Comparison of ENCODE assay signal across 17 cellular contexts in genomic region chr13:112059457-112060317, GRCh38. TPM values are rescaled to one million over a fixed set of nuclear protein-coding genes. Genes with fewer than 3 reads are reported as not detected.
DNase-seq lines count a peak whose midpoint lies in the region; ATAC-seq and TF ChIP-seq lines count a peak whose summit lies in the region.
"Had no signal": no experiment of that assay in that cellular context is flagged by ENCODE, and none has a peak within 500 bp of the region (broad histone marks: within the 10 kb centered on the region; RNA-seq: fewer than 3 reads in every experiment).

No MANE protein-coding gene starts in this region.

- H3K27me3 ChIP-seq in GM23338 (ENCODE audit: insufficient read depth) (peaks cover 100% of the 10 kb centered on the region), neural progenitor cell (peaks cover 100% of the 10 kb centered on the region), mesenchymal stem cell (ENCODE audit: control insufficient read depth in 1 of 2, insufficient read depth in 1 of 2, low read length in 2 of 2) (peaks cover 94 to 97% of the 10 kb centered on the region in 2 experiments)

- no peak overlapping the region for H3K18ac ChIP-seq in mesenchymal stem cell (ENCODE audit: low read depth in 1 of 2, low read length in 2 of 2)

- H3K9me3 ChIP-seq in neural progenitor cell (ENCODE audit: low read depth): no peaks in the 10 kb centered on the region
- H3K9me3 ChIP-seq in mesenchymal stem cell (ENCODE audit: control insufficient read depth, low read length): peaks cover 3% of the 10 kb centered on the region
- H3K9me3 ChIP-seq: Caco-2 had no signal

- H3K4me1 Mint-ChIP-seq in GM23338: peaks cover 56% of the 10 kb centered on the region
- no peaks in the 10 kb centered on the region for H3K4me1 Mint-ChIP-seq in activated T-helper 2 cell treated with anti-CD3 and anti-CD28 coated beads, Interferon-gamma antibody, Interleukin-2, Interleukin-4, amounts not matched to agents 10 μg/mL and 5 μg/mL and 100 μg/mL, durations not matched to agents 14 hours and 24 hours and 36 hours (ENCODE audit: low read depth)
- peaks cover 61% of the 10 kb centered on the region for H3K4me1 Mint-ChIP-seq in neural progenitor cell

- peaks cover 66% of the 10 kb centered on the region for H3K4me1 ChIP-seq in GM23338 (ENCODE audit: insufficient read depth)
- peaks cover 58% of the 10 kb centered on the region for H3K4me1 ChIP-seq in neural progenitor cell
- peaks cover 14% of the 10 kb centered on the region for H3K4me1 ChIP-seq in mesenchymal stem cell (ENCODE audit: control insufficient read depth, insufficient read depth, low read depth, low read length)
- H3K4me1 ChIP-seq: Caco-2 had no signal

- peak overlapping the region; percentile 2; the same call in 1 of the 3 replicates for H3K4me3 Mint-ChIP-seq in GM23338
- no peak overlapping the region for H3K4me3 Mint-ChIP-seq in activated T-helper 2 cell treated with anti-CD3 and anti-CD28 coated beads, Interferon-gamma antibody, Interleukin-2, Interleukin-4, amounts not matched to agents 10 μg/mL and 5 μg/mL and 100 μg/mL, durations not matched to agents 14 hours and 24 hours and 36 hours (ENCODE audit: low read depth)
- H3K4me3 Mint-ChIP-seq in neural progenitor cell: peak overlapping the region; percentile 19
- H3K4me3 Mint-ChIP-seq: HFFc6 had no signal

- no peak for TF ChIP-seq CTCF in GM23338 (conservative IDR thresholded peaks at IDR 0.05; ENCODE audit: low read depth in 2 of 2)
- no peak for TF ChIP-seq CTCF in neural progenitor cell (IDR thresholded peaks at IDR 0.05)

- 13% methylated on average over 14 of the region's 16 CpGs for WGBS in mesenchymal stem cell

- H3K9me2 ChIP-seq in GM23338 (ENCODE audit: insufficient read depth): no peaks in the 10 kb centered on the region

- no peak overlapping the region for H2BK5ac ChIP-seq in mesenchymal stem cell (ENCODE audit: low read depth, low read length, poor library complexity, severe bottlenecking)

- ATAC-seq in GM23338: no peak

- no peak overlapping the region for H2BK12ac ChIP-seq in mesenchymal stem cell (ENCODE audit: low read length in 2 of 2)

- H3K9ac ChIP-seq in neural progenitor cell (no peak overlapping the region), mesenchymal stem cell (ENCODE audit: low read length) (no peak overlapping the region)

- H2AK5ac ChIP-seq in mesenchymal stem cell (ENCODE audit: low read length, severe bottlenecking): no peak overlapping the region

- no peak overlapping the region for H2AFZ ChIP-seq in GM23338
- no peak overlapping the region for H2AFZ ChIP-seq in neural progenitor cell (replicated peaks)
- H2AFZ ChIP-seq in mesenchymal stem cell (ENCODE audit: low read depth, low read length): no peak overlapping the region

- H2BK15ac ChIP-seq in mesenchymal stem cell (ENCODE audit: low read depth, poor library complexity, severe bottlenecking): no peak overlapping the region

- H4K20me1 ChIP-seq in GM23338 (replicated peaks; ENCODE audit: insufficient read depth) (peaks cover 26% of the 10 kb centered on the region), neural progenitor cell (ENCODE audit: low read depth) (peaks cover 77% of the 10 kb centered on the region)

- no peak overlapping the region for H3K4me3 ChIP-seq in GM23338
- H3K4me3 ChIP-seq in neural progenitor cell: no peak overlapping the region
- no peak overlapping the region for H3K4me3 ChIP-seq in mesenchymal stem cell (ENCODE audit: insufficient read depth in 1 of 2, low read depth in 1 of 2, low read length in 2 of 2)

- no peaks in the 10 kb centered on the region for H3K79me1 ChIP-seq in mesenchymal stem cell (replicated peaks; ENCODE audit: low read length, poor library complexity, severe bottlenecking)

- no peak overlapping the region for H2BK120ac ChIP-seq in mesenchymal stem cell (ENCODE audit: low read depth, low read length)

- H3K27ac Mint-ChIP-seq in GM23338: no peak overlapping the region
- peak overlapping the region; percentile 4 for H3K27ac Mint-ChIP-seq in activated T-helper 2 cell treated with anti-CD3 and anti-CD28 coated beads, Interferon-gamma antibody, Interleukin-2, Interleukin-4, amounts not matched to agents 10 μg/mL and 5 μg/mL and 100 μg/mL, durations not matched to agents 14 hours and 24 hours and 36 hours
- H3K27ac Mint-ChIP-seq in neural progenitor cell: no peak overlapping the region
- H3K27ac Mint-ChIP-seq: HFFc6 had no signal

- H3K27ac ChIP-seq in GM23338 (ENCODE audit: low read depth): no peak overlapping the region
- H3K27ac ChIP-seq in neural progenitor cell: no peak overlapping the region
- no peak overlapping the region for H3K27ac ChIP-seq in mesenchymal stem cell (ENCODE audit: low read length, poor library complexity, severe bottlenecking)
- H3K27ac ChIP-seq: C4-2B had no signal

- H4K8ac ChIP-seq in mesenchymal stem cell (ENCODE audit: low read length): no peak overlapping the region

- H3K9me3 Mint-ChIP-seq in GM23338: peaks cover 5% of the 10 kb centered on the region; the same call in 2 of the 3 replicates
- H3K9me3 Mint-ChIP-seq in activated T-helper 2 cell treated with anti-CD3 and anti-CD28 coated beads, Interferon-gamma antibody, Interleukin-2, Interleukin-4, amounts not matched to agents 10 μg/mL and 5 μg/mL and 100 μg/mL, durations not matched to agents 14 hours and 24 hours and 36 hours: no peaks in the 10 kb centered on the region
- no peaks in the 10 kb centered on the region for H3K9me3 Mint-ChIP-seq in neural progenitor cell

- peaks cover 96% of the 10 kb centered on the region for H3K27me3 Mint-ChIP-seq in GM23338 (ENCODE audit: insufficient read depth, low read depth, poor library complexity)
- H3K27me3 Mint-ChIP-seq in activated T-helper 2 cell treated with anti-CD3 and anti-CD28 coated beads, Interferon-gamma antibody, Interleukin-2, Interleukin-4, amounts not matched to agents 10 μg/mL and 5 μg/mL and 100 μg/mL, durations not matched to agents 14 hours and 24 hours and 36 hours (ENCODE audit: low read depth): peaks cover 75% of the 10 kb centered on the region
- H3K27me3 Mint-ChIP-seq in neural progenitor cell (ENCODE audit: insufficient read depth, low read depth): peaks cover 77% of the 10 kb centered on the region

- H3K4ac ChIP-seq in mesenchymal stem cell (ENCODE audit: low read depth in 1 of 2, low read length in 2 of 2): no peak overlapping the region

- intact Hi-C loops in activated T-helper 2 cell treated with anti-CD3 and anti-CD28 coated beads, Interferon-gamma antibody, Interleukin-2, Interleukin-4, amounts not matched to agents 10 μg/mL and 5 μg/mL and 100 μg/mL, durations not matched to agents 14 hours and 24 hours and 36 hours (cut with micrococcal nuclease): loop anchor here (5.0 kb wide), 3 partner anchors 48 to 1752 kb away; partner anchors contain the start of genes COL4A1 and COL4A2

- H3K14ac ChIP-seq in mesenchymal stem cell (ENCODE audit: low read length in 2 of 2): no peak overlapping the region

- DNase-seq in NCI-H2107 treated with DMSO at 0.1 percent for 48 hours (lab: John Stamatoyannopoulos, UW; ENCODE audit: unreplicated experiment): peak; percentile 76
- DNase-seq in NCI-H2107 (lab: John Stamatoyannopoulos, UW): no peak
- DNase-seq in GM23338 (ENCODE audit: low spot score): no peak
- no peak for DNase-seq in activated T-helper 2 cell treated with anti-CD3 and anti-CD28 coated beads, Interferon-gamma antibody, Interleukin-2, Interleukin-4, amounts not matched to agents 10 μg/mL and 5 μg/mL and 100 μg/mL, durations not matched to agents 14 hours and 24 hours and 36 hours (ENCODE audit: low spot score)
- DNase-seq in neural progenitor cell (ENCODE audit: low spot score): peak; percentile 63
- DNase-seq in DMS114 treated with DMSO at 0.1 percent for 48 hours (lab: John Stamatoyannopoulos, UW; ENCODE audit: unreplicated experiment): no peak
- no peak for DNase-seq in inferior parietal cortex (ENCODE audit: extremely low spot score)
- no peak for DNase-seq in mesenchymal stem cell
- DNase-seq: Caco-2, DMS79, HFFc6, KG1, NCI-H1930, NCI-H446 treated with DMSO at 0.1 percent for 48 hours, SHP77 treated with DMSO at 0.1 percent for 48 hours had no signal

- no peak overlapping the region for H3K23ac ChIP-seq in mesenchymal stem cell (ENCODE audit: low read length in 2 of 2)

- no peak overlapping the region for H4K91ac ChIP-seq in mesenchymal stem cell (ENCODE audit: low read length)

- no peak overlapping the region for H3K4me2 ChIP-seq in GM23338
- no peak overlapping the region for H3K4me2 ChIP-seq in neural progenitor cell
- no peak overlapping the region for H3K4me2 ChIP-seq in mesenchymal stem cell (ENCODE audit: low read length, poor library complexity, severe bottlenecking)

- H3K36me3 Mint-ChIP-seq in GM23338 (ENCODE audit: low read depth): no peaks in the 10 kb centered on the region; the same call in 2 of the 3 replicates
- H3K36me3 Mint-ChIP-seq in activated T-helper 2 cell treated with anti-CD3 and anti-CD28 coated beads, Interferon-gamma antibody, Interleukin-2, Interleukin-4, amounts not matched to agents 10 μg/mL and 5 μg/mL and 100 μg/mL, durations not matched to agents 14 hours and 24 hours and 36 hours (ENCODE audit: low read depth): no peaks in the 10 kb centered on the region
- H3K36me3 Mint-ChIP-seq in neural progenitor cell: no peaks in the 10 kb centered on the region

- H3K79me2 ChIP-seq in GM23338 (replicated peaks; ENCODE audit: insufficient read depth) (no peaks in the 10 kb centered on the region), neural progenitor cell (ENCODE audit: low read depth) (no peaks in the 10 kb centered on the region)

- peaks cover 34% of the 10 kb centered on the region for H3F3A ChIP-seq in GM23338 (replicated peaks; ENCODE audit: low read depth)
- peaks cover 50% of the 10 kb centered on the region for H3F3A ChIP-seq in neural progenitor cell (ENCODE audit: low read depth)

- H3K36me3 ChIP-seq in GM23338 (ENCODE audit: insufficient read depth) (no peaks in the 10 kb centered on the region), neural progenitor cell (no peaks in the 10 kb centered on the region), mesenchymal stem cell (ENCODE audit: control insufficient read depth in 1 of 2, insufficient read depth in 2 of 2, low read depth in 1 of 2, low read length in 2 of 2) (peaks cover 0 to 5% of the 10 kb centered on the region in 2 experiments)

TF ChIP-seq in GM23338, 12 proteins besides CTCF, POLR2A, EP300 and RAD21 (continues in another document):
- TF ChIP-seq POLR2AphosphoS5 (IDR thresholded peaks at IDR 0.05; ENCODE audit: low read depth) (no peak), EZH2phosphoT487 (IDR thresholded peaks at IDR 0.05; ENCODE audit: unreplicated experiment) (peak; percentile 58)

RNA-seq across cellular contexts. Expression of gene SOX1, which starts 7.3 kb away (rescaled TPM):
- total RNA-seq in GM23338 (2014; rRNA removed; shearing (Covaris generic)): 0.04 and 0.17 TPM in 2 replicates
- polyA plus RNA-seq in GM23338 (2016; fragmentation: Nextera tagmentation; extraction: Ambion mirVana): 0.10 TPM in 1 of 2 replicates, not detected in the other
- total RNA-seq in activated T-helper 2 cell treated with anti-CD3 and anti-CD28 coated beads, Interferon-gamma antibody, Interleukin-2, Interleukin-4, amounts not matched to agents 10 μg/mL and 5 μg/mL and 100 μg/mL, durations not matched to agents 14 hours and 24 hours and 36 hours: not detected in 2 replicates
- 3.3 and 4.7 TPM in 2 replicates for total RNA-seq in neural progenitor cell (ENCODE audit: low replicate concordance)
- polyA plus RNA-seq in mesenchymal stem cell (2013, experiment 1 of 2): not detected
- not detected for polyA plus RNA-seq in mesenchymal stem cell (2013, experiment 2 of 2)
- total RNA-seq: HFFc6, M059J had no signal

Comparison
In these comparisons a context has a peak if more than half of its experiments do, and no peak if none do; other contexts are left out.
1. DNase-seq: peak in NCI-H2107 treated with DMSO at 0.1 percent for 48 hours (single experiment) and neural progenitor cell (single experiment); none in NCI-H2107 (single experiment), GM23338 (single experiment), activated T-helper 2 cell treated with anti-CD3 and anti-CD28 coated beads, Interferon-gamma antibody, Interleukin-2, Interleukin-4, amounts not matched to agents 10 μg/mL and 5 μg/mL and 100 μg/mL, durations not matched to agents 14 hours and 24 hours and 36 hours (single experiment), DMS114 treated with DMSO at 0.1 percent for 48 hours (single experiment), inferior parietal cortex (single experiment) and mesenchymal stem cell (single experiment).